In the genomic region with DNA sequence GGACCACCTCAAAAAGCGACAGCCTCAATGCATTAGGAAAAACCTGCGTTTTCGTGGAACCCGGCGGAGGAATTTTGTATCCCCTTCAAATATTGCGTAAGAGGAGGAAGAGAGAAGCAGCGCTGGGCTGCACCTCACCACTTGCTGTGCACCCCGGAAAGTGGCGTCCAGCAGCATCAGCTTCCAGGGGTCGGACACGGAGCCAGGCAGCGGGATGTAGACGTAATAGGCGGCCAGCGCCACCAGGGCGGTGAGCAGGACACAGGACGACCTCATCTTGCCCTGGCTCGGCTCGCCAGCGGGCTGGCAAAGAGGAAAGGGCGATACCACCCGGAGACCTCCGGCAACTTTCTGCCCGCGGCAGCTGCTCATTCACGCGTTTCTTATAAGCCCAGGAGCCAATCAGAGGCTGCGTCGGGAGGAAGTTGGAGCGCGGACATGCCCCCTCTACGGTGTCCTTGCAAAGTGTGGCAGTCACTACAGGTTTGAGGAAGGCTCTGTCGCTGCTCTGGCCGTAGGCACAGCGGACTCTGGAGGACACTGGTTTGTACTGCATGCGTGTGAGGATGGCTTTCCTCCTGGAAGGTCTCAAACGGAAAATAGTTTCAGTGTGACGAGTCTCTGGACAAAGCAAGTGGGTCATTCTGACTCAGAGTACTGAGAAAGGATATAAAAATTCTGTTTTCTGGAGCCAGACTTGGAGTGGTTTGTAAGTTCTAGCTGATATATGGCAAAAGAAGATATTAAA, we compare ENCODE assay signal across 8 cellular contexts. TPM values are rescaled to one million over a fixed set of nuclear protein-coding genes. Genes with fewer than 3 reads are reported as not detected.
DNase-seq lines count a peak whose midpoint lies in the region; ATAC-seq and TF ChIP-seq lines count a peak whose summit lies in the region.

A gene with protein sequence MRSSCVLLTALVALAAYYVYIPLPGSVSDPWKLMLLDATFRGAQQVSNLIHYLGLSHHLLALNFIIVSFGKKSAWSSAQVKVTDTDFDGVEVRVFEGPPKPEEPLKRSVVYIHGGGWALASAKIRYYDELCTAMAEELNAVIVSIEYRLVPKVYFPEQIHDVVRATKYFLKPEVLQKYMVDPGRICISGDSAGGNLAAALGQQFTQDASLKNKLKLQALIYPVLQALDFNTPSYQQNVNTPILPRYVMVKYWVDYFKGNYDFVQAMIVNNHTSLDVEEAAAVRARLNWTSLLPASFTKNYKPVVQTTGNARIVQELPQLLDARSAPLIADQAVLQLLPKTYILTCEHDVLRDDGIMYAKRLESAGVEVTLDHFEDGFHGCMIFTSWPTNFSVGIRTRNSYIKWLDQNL (minus strand): TSS at position 359 of the 748 bp plus-strand sequence. CDS start 83 bp downstream, at position 276.

- peak within 1 kb of the TSS; percentile 97 for H3K4me2 ChIP-seq in MM.1S (ENCODE audit: low read depth, low read length)
- peak within 1 kb of the TSS; percentile 83 for H3K4me2 ChIP-seq in neural progenitor cell

- H3K27ac ChIP-seq in MM.1S (ENCODE audit: low read length) (peak within 1 kb of the TSS; percentile 33; the same call in 1 of the 2 replicates), foreskin keratinocyte (peak within 1 kb of the TSS; percentile 66), neural progenitor cell (no peak within 1 kb of the TSS), subcutaneous abdominal adipose tissue (ENCODE audit: low read depth, low read length) (peak within 1 kb of the TSS; percentile 82)

- peaks cover 7% of the 10 kb centered on the region for H3K4me1 ChIP-seq in MM.1S (ENCODE audit: low read length)
- H3K4me1 ChIP-seq in foreskin keratinocyte, result peaks cover 29% of the 10 kb centered on the region
- peaks cover 3% of the 10 kb centered on the region for H3K4me1 ChIP-seq in neural progenitor cell
- H3K4me1 ChIP-seq in subcutaneous abdominal adipose tissue (ENCODE audit: control insufficient read depth in 5 of 5, insufficient read depth in 5 of 5, low read length in 5 of 5), result peaks cover 0 to 28% (median 17%) of the 10 kb centered on the region in 5 donors

- H3K79me2 ChIP-seq in MM.1S (ENCODE audit: low read length) (no peaks in the 10 kb centered on the region), neural progenitor cell (ENCODE audit: low read depth) (peaks cover 8% of the 10 kb centered on the region)

- H3K36me3 Mint-ChIP-seq in neural progenitor cell, result no peaks in the 10 kb centered on the region

- H3K4me3 ChIP-seq in MM.1S (ENCODE audit: low read length) (peak within 1 kb of the TSS; percentile 84), neural progenitor cell (peak within 1 kb of the TSS; percentile 78), subcutaneous abdominal adipose tissue (ENCODE audit: low read depth in 1 of 5, low read length in 5 of 5) (peak within 1 kb of the TSS; percentile 87 to 96 (median 94))

- TF ChIP-seq CTCF in MM.1S (IDR thresholded peaks at IDR 0.05; ENCODE audit: low read length) (peak; percentile 96), foreskin keratinocyte (conservative IDR thresholded peaks at IDR 0.05) (peak; percentile 96), neural progenitor cell (IDR thresholded peaks at IDR 0.05) (peak; percentile 75)

- H3K9me3 Mint-ChIP-seq in neural progenitor cell, result no peaks in the 10 kb centered on the region

- H3K9me2 ChIP-seq in MM.1S (replicated peaks; ENCODE audit: insufficient read depth, low read length), result no peaks in the 10 kb centered on the region

- H3K27me3 ChIP-seq in MM.1S (replicated peaks; ENCODE audit: insufficient read depth, low read length) (no peaks in the 10 kb centered on the region), foreskin keratinocyte (no peaks in the 10 kb centered on the region), neural progenitor cell (no peaks in the 10 kb centered on the region), subcutaneous abdominal adipose tissue (ENCODE audit: control insufficient read depth in 5 of 5, insufficient read depth in 4 of 5, low read length in 5 of 5) (no peaks in the 10 kb centered on the region)

- H3K9ac ChIP-seq in MM.1S (ENCODE audit: low read length) (peak within 1 kb of the TSS; percentile 63), neural progenitor cell (peak within 1 kb of the TSS; percentile 50), subcutaneous abdominal adipose tissue (ENCODE audit: low read length in 5 of 5) (peak within 1 kb of the TSS; percentile 57 to 85 (median 65))

- DNase-seq in GF-D8 (lab: John Stamatoyannopoulos, UW) (peak; percentile 98), HCEC 1CT (peak; percentile 100), MM.1S (peak; percentile 99), SIG-M5 (lab: John Stamatoyannopoulos, UW) (peak; percentile 98), foreskin keratinocyte (peak; percentile 94 to 97), neural progenitor cell (ENCODE audit: low spot score) (peak; percentile 96)
- DNase-seq in activated gamma-delta T cell treated with anti-CD3 and anti-CD28 coated beads, Interleukin-2, amount 50 U/mL, for 16 hours (ENCODE audit: low read depth), result peak; percentile 51

- H3F3A ChIP-seq in MM.1S (ENCODE audit: insufficient read depth, low read length), result peaks cover 8% of the 10 kb centered on the region
- peaks cover 13% of the 10 kb centered on the region for H3F3A ChIP-seq in neural progenitor cell (ENCODE audit: low read depth)

- H3K36me3 ChIP-seq in MM.1S (replicated peaks; ENCODE audit: insufficient read depth, low read length), result no peaks in the 10 kb centered on the region
- H3K36me3 ChIP-seq in neural progenitor cell, result no peaks in the 10 kb centered on the region
- no peaks in the 10 kb centered on the region for H3K36me3 ChIP-seq in subcutaneous abdominal adipose tissue (ENCODE audit: control insufficient read depth in 5 of 5, insufficient read depth in 5 of 5, low read length in 5 of 5)

- H3K27ac Mint-ChIP-seq in neural progenitor cell, result peak within 1 kb of the TSS; percentile 27

- H3K27me3 Mint-ChIP-seq in neural progenitor cell (ENCODE audit: insufficient read depth, low read depth), result peaks cover 2% of the 10 kb centered on the region

- H2AFZ ChIP-seq in MM.1S (ENCODE audit: low read length) (peak within 1 kb of the TSS; percentile 94), neural progenitor cell (replicated peaks) (peak within 1 kb of the TSS; percentile 72)

- H3K9me3 ChIP-seq in MM.1S (replicated peaks; ENCODE audit: insufficient read depth, low read length) (no peaks in the 10 kb centered on the region), neural progenitor cell (ENCODE audit: low read depth) (no peaks in the 10 kb centered on the region), subcutaneous abdominal adipose tissue (ENCODE audit: control insufficient read depth in 5 of 5, low read length in 5 of 5) (no peaks in the 10 kb centered on the region)

- H3K4me3 Mint-ChIP-seq in neural progenitor cell, result peak within 1 kb of the TSS; percentile 92

- peak; percentile 92 for ATAC-seq in foreskin keratinocyte

- H4K20me1 ChIP-seq in MM.1S (ENCODE audit: insufficient read depth, low read length) (no peaks in the 10 kb centered on the region), neural progenitor cell (ENCODE audit: low read depth) (no peaks in the 10 kb centered on the region)

- H3K4me1 Mint-ChIP-seq in neural progenitor cell, result peaks cover 17% of the 10 kb centered on the region

RNA-seq across cellular contexts. Expression of the gene that starts here (rescaled TPM):
- total RNA-seq in foreskin keratinocyte, result 17.4 and 18.3 TPM in 2 replicates
- polyA plus RNA-seq in foreskin keratinocyte, result 4.9 and 6.3 TPM in 2 replicates
- 3.7 and 7.7 TPM in 2 replicates for total RNA-seq in neural progenitor cell (ENCODE audit: low replicate concordance)
